25 cellular contexts compared by ENCODE assay signal in the genomic region with DNA sequence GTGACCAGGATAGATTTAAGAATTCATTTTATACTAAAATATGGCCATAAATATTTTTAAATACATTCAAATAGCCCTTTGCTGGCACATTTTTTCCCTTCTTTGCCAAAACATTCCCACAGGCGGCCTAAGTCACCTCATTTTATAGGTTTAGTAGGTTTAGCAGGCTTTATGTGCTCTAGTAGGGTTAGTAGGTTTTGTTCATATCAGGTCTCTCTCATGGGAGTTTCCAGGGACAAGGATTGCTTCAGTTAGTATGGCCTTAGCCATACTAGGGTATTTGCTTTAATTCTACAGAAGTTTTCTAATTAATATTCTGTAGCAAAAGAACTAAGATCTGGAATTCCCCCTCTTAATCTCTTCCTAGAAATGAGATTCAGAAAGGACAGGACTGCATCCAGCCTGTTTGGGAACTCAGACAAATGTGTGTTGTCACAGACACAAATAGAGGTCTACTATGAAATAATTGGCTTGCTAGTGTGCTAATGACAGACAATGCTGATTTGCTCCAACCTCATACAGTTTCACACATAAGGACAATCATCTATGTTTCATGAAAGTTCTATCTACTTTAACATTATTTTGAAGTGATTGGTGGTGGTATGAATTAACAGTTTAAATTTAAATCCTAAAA. TPM values are rescaled to one million over a fixed set of nuclear protein-coding genes. Genes with fewer than 3 reads are reported as not detected.
DNase-seq lines count a peak whose midpoint lies in the region; ATAC-seq and TF ChIP-seq lines count a peak whose summit lies in the region.
"Had no signal": no experiment of that assay in that cellular context is flagged by ENCODE, and none has a peak within 500 bp of the region (broad histone marks: within the 10 kb centered on the region; RNA-seq: fewer than 3 reads in every experiment).

No MANE protein-coding gene starts in this region.

- peaks cover 9 to 20% of the 10 kb centered on the region in 2 donors for H3K4me1 ChIP-seq in gastrocnemius medialis
- peaks cover 1% of the 10 kb centered on the region for H3K4me1 ChIP-seq in ovary (ENCODE audit: insufficient read depth)
- H3K4me1 ChIP-seq: BLaER1, HAP-1 had no signal

- H3K9me3 ChIP-seq in gastrocnemius medialis: no peaks in the 10 kb centered on the region
- H3K9me3 ChIP-seq in ovary: no peaks in the 10 kb centered on the region
- H3K9me3 ChIP-seq: BLaER1, HAP-1 had no signal

- H3K4me3 ChIP-seq in gastrocnemius medialis: no peak overlapping the region
- H3K4me3 ChIP-seq in ovary: no peak overlapping the region
- H3K4me3 ChIP-seq: BLaER1, HAP-1 had no signal

- in situ Hi-C loops in gastrocnemius medialis (cut with MboI; ENCODE audit: low sequenced_read_pairs in 4 of 4): loop anchor here in 2 of 4 donors (25.0 kb wide), 2 partner anchors 363 to 388 kb away; partner anchors contain the start of genes DNAJB14 (in 1 of the 2) and H2AZ1 (in 1 of the 2)

- no peak for TF ChIP-seq CTCF in neural crest cell (conservative IDR thresholded peaks at IDR 0.05)
- TF ChIP-seq CTCF in gastrocnemius medialis (IDR thresholded peaks at IDR 0.05 in 4 of 5, conservative IDR thresholded peaks at IDR 0.05 in 1 of 5): no peak
- TF ChIP-seq CTCF in HFFc6 (IDR thresholded peaks at IDR 0.05): no peak
- TF ChIP-seq CTCF in ovary (IDR thresholded peaks at IDR 0.05): no peak
- TF ChIP-seq CTCF in omental fat pad (IDR thresholded peaks at IDR 0.05): no peak

- no peaks in the 10 kb centered on the region for H3K27me3 ChIP-seq in gastrocnemius medialis
- no peaks in the 10 kb centered on the region for H3K27me3 ChIP-seq in ovary
- H3K27me3 ChIP-seq: BLaER1 had no signal

- TF ChIP-seq POLR2A in gastrocnemius medialis (IDR thresholded peaks at IDR 0.05): no peak
- no peak for TF ChIP-seq POLR2A in ovary (IDR thresholded peaks at IDR 0.05)

- H3K27ac ChIP-seq in gastrocnemius medialis (peak overlapping the region in 3 of 4 donors; percentile 30 to 56 (median 45)), ovary (peak overlapping the region in 1 of 2 donors; percentile 15)
- H3K27ac ChIP-seq: 22Rv1, BLaER1, RWPE1 had no signal

- intact Hi-C loops in gastrocnemius medialis (cut with DNase I; ENCODE audit: low total_unique reads): no loop called here
- intact Hi-C loops in ovary (cut with DNase I): no loop called here

- ATAC-seq in gastrocnemius medialis (peak in 1 of 2 donors; percentile 56), HG03196 (IDR thresholded peaks at IDR 0.05; ENCODE audit: unreplicated experiment) (no peak), omental fat pad (ENCODE audit: low FRiP score) (no peak)
- ATAC-seq: PC-3 had no signal

- H3K27me3 Mint-ChIP-seq in neural crest cell (ENCODE audit: low read depth) (peaks cover 6% of the 10 kb centered on the region), HFFc6 (ENCODE audit: insufficient read depth) (peaks cover 4% of the 10 kb centered on the region)

- peaks cover 11% of the 10 kb centered on the region for H3K4me1 Mint-ChIP-seq in neural crest cell
- no peaks in the 10 kb centered on the region for H3K4me1 Mint-ChIP-seq in HFFc6 (ENCODE audit: low read depth)

- no peak for TF ChIP-seq EP300 in ovary (IDR thresholded peaks at IDR 0.05)

- H3K9me3 Mint-ChIP-seq in neural crest cell (no peaks in the 10 kb centered on the region), HFFc6 (no peaks in the 10 kb centered on the region)
- H3K9me3 Mint-ChIP-seq: CD4-positive, alpha-beta T cell had no signal

- peak; percentile 42 for DNase-seq in SHP77 treated with DMSO at 0.1 percent for 48 hours (lab: John Stamatoyannopoulos, UW)
- no peak for DNase-seq in SHP77 (lab: John Stamatoyannopoulos, UW)
- DNase-seq in neural crest cell (ENCODE audit: low read depth, low spot score): no peak
- DNase-seq in gastrocnemius medialis: no peak
- no peak for DNase-seq in HFFc6
- no peak for DNase-seq in ovary
- DNase-seq in omental fat pad (ENCODE audit: low spot score): no peak
- DNase-seq: ACHN; CD4-positive, alpha-beta T cell; COR-L47; DMS 273 treated with DMSO at 0.1 percent for 48 hours; DMS79 treated with DMSO at 0.1 percent for 48 hours; IMR-90; Karpas-422; MV-4-11; NCI-H1105 treated with DMSO at 0.1 percent for 48 hours; NCI-H2029 treated with DMSO at 0.1 percent for 48 hours; NCI-H524 treated with DMSO at 0.1 percent for 48 hours; NCI-H82; PC-3 had no signal

- no peaks in the 10 kb centered on the region for H3K36me3 ChIP-seq in gastrocnemius medialis
- H3K36me3 ChIP-seq in ovary: no peaks in the 10 kb centered on the region
- H3K36me3 ChIP-seq: BLaER1, HAP-1 had no signal

- H3K4me3 Mint-ChIP-seq in neural crest cell: peak overlapping the region; percentile 75
- no peak overlapping the region for H3K4me3 Mint-ChIP-seq in HFFc6
- H3K4me3 Mint-ChIP-seq: CD4-positive, alpha-beta T cell had no signal

- no peak overlapping the region for H3K27ac Mint-ChIP-seq in neural crest cell (ENCODE audit: unreplicated experiment)
- no peak overlapping the region for H3K27ac Mint-ChIP-seq in HFFc6
- H3K27ac Mint-ChIP-seq: CD4-positive, alpha-beta T cell had no signal

- H3K36me3 Mint-ChIP-seq in neural crest cell (ENCODE audit: low read depth) (peaks cover 4% of the 10 kb centered on the region), HFFc6 (ENCODE audit: low read depth) (no peaks in the 10 kb centered on the region)

- 92 to 100% (median 95%) methylated on average over 1 of the region's 1 CpG for WGBS in ovary, 3 donors

RNA-seq across cellular contexts. Expression of gene MTTP, which starts 0.8 kb away (rescaled TPM):
- 11.1 and 12.0 TPM in 2 replicates for total RNA-seq in neural crest cell
- under 1 TPM in 3 of 4 donors, not detected in 1; 0.33 to 0.63 (median 0.59) TPM for total RNA-seq in gastrocnemius medialis
- not detected for total RNA-seq in HFFc6 (2021; fragmentation: NEBNext Ultra II Directional; extraction: Animal tissue kit (Norgen Biotek cat#: 25700))
- total RNA-seq in ovary: 1 to 10 TPM in 6 of 7 donors, under 1 TPM in 1; 0.67 to 4.8 (median 1.9) TPM
- 1 to 10 TPM; 2.6 to 2.7 TPM for polyA plus RNA-seq in ovary
- not detected for total RNA-seq in omental fat pad
- total RNA-seq: CD4-positive, alpha-beta T cell had no signal

RNA-seq across cellular contexts. Expression of gene TRMT10A, which starts 10.0 kb away (rescaled TPM):
- 7.8 and 8.0 TPM in 2 replicates for total RNA-seq in neural crest cell
- 1 to 10 TPM; 2.6 to 7.3 (median 5.9) TPM for total RNA-seq in gastrocnemius medialis
- 1 to 10 TPM; 4.1 to 6.8 (median 5.2) TPM for total RNA-seq in HFFc6 (2021; fragmentation: NEBNext Ultra II Directional; extraction: Animal tissue kit (Norgen Biotek cat#: 25700))
- total RNA-seq in ovary: 1 to 10 TPM; 2.5 to 5.3 (median 3.1) TPM
- polyA plus RNA-seq in ovary: 1 to 10 TPM; 2.5 to 4.6 TPM
- 1 to 10 TPM; 4.6 to 7.9 (median 5.1) TPM for total RNA-seq in omental fat pad
